ENCODE assay signal across 20 cellular contexts in genomic region chr6:109722564-109723254, GRCh38. TPM values are rescaled to one million over a fixed set of nuclear protein-coding genes. Genes with fewer than 3 reads are reported as not detected.
DNase-seq lines count a peak whose midpoint lies in the region; TF ChIP-seq lines count a peak whose summit lies in the region.
"Had no signal": no experiment of that assay in that cellular context is flagged by ENCODE, and none has a peak within 500 bp of the region (broad histone marks: within the 10 kb centered on the region; RNA-seq: fewer than 3 reads in every experiment).

No MANE protein-coding gene starts in this region.

- peak overlapping the region; percentile 67 for H3K27ac Mint-ChIP-seq in osteocyte (ENCODE audit: unreplicated experiment)
- H3K27ac Mint-ChIP-seq: CD4-positive, alpha-beta T cell had no signal

- peaks cover 23% of the 10 kb centered on the region for H3K36me3 Mint-ChIP-seq in osteocyte (ENCODE audit: unreplicated experiment)

- DNase-seq in AG20443 (ENCODE audit: low spot score): peak; percentile 10
- DNase-seq in M059J (ENCODE audit: low read depth): peak; percentile 55
- peak; percentile 39 for DNase-seq in fibroblast of villous mesenchyme (ENCODE audit: low read depth)
- DNase-seq in osteocyte (ENCODE audit: extremely low spot score, unreplicated experiment): no peak
- DNase-seq in inferior parietal cortex (ENCODE audit: extremely low spot score): no peak
- DNase-seq in stimulated activated CD4-positive, alpha-beta T cell treated with anti-CD3 and anti-CD28 coated beads, Interleukin-1b, Interleukin-23, amount 100 ng/mL, for 48 hours: no peak
- no peak for DNase-seq in hypothalamus (lab: John Stamatoyannopoulos, UW)
- no peak for DNase-seq in DMS153 treated with DMSO at 0.1 percent for 48 hours (lab: John Stamatoyannopoulos, UW; ENCODE audit: unreplicated experiment)
- DNase-seq: 8988T; BE2C; Calu3; CD4-positive, alpha-beta T cell; DMS53; KG1; NCI-H1417; NCI-H187 treated with DMSO at 0.1 percent for 48 hours; NCI-H226; NCI-H524; PC-9; SIG-M5 had no signal

- no peaks in the 10 kb centered on the region for H3K27me3 Mint-ChIP-seq in osteocyte (ENCODE audit: unreplicated experiment)
- H3K27me3 Mint-ChIP-seq: CD4-positive, alpha-beta T cell had no signal

- peaks cover 36% of the 10 kb centered on the region for H3K4me1 Mint-ChIP-seq in osteocyte (ENCODE audit: unreplicated experiment)

- no peak overlapping the region for H3K4me3 ChIP-seq in fibroblast of villous mesenchyme (ENCODE audit: low read depth, low read length)
- H3K4me3 ChIP-seq: PC-9 had no signal

- no peaks in the 10 kb centered on the region for H3K9me3 Mint-ChIP-seq in osteocyte (ENCODE audit: unreplicated experiment)
- H3K9me3 Mint-ChIP-seq: CD4-positive, alpha-beta T cell had no signal

- H3K4me3 Mint-ChIP-seq in osteocyte (ENCODE audit: unreplicated experiment): no peak overlapping the region
- H3K4me3 Mint-ChIP-seq: CD4-positive, alpha-beta T cell had no signal

- no peak for TF ChIP-seq CTCF in fibroblast of villous mesenchyme (IDR thresholded peaks at IDR 0.05; ENCODE audit: insufficient read depth, low read depth, low read length)
- TF ChIP-seq CTCF in osteocyte (IDR thresholded peaks at IDR 0.05): no peak

RNA-seq across cellular contexts. Expression of gene FIG4, which starts 31.6 kb away (rescaled TPM):
- 12.4 and 15.4 TPM in 2 replicates for total RNA-seq in M059J (2014; rRNA removed; shearing (Covaris generic))
- total RNA-seq in fibroblast of villous mesenchyme (17.7 and 23.3 TPM in 2 replicates), osteocyte (13.5 and 15.9 TPM in 2 replicates)

RNA-seq across cellular contexts. Expression of gene AK9, which starts 31.7 kb away (rescaled TPM):
- total RNA-seq in M059J (2014; rRNA removed; shearing (Covaris generic)): 1.2 and 3.7 TPM in 2 replicates
- total RNA-seq in fibroblast of villous mesenchyme (3.5 TPM in 2 replicates), osteocyte (4.5 and 5.3 TPM in 2 replicates)

Comparison
In these comparisons a context has a peak if more than half of its experiments do, and no peak if none do; other contexts are left out.
1. DNase-seq: peak in AG20443 (single experiment), M059J (single experiment) and fibroblast of villous mesenchyme (single experiment); none in osteocyte (single experiment), inferior parietal cortex (single experiment), stimulated activated CD4-positive, alpha-beta T cell treated with anti-CD3 and anti-CD28 coated beads, Interleukin-1b, Interleukin-23, amount 100 ng/mL, for 48 hours (single experiment), hypothalamus (0 of 51) and DMS153 treated with DMSO at 0.1 percent for 48 hours (single experiment).